Comparison of ENCODE assay signal across 9 cellular contexts in genomic region chr13:114067381-114067885, GRCh38.
DNase-seq lines count a peak whose midpoint lies in the region; ATAC-seq and TF ChIP-seq lines count a peak whose summit lies in the region.
"Had no signal": no experiment of that assay in that cellular context is flagged by ENCODE, and none has a peak within 500 bp of the region (broad histone marks: within the 10 kb centered on the region; RNA-seq: fewer than 3 reads in every experiment).

No MANE protein-coding gene starts in this region.

- H3K4me3 Mint-ChIP-seq in CD14-positive monocyte (peak overlapping the region; percentile 66 to 86), activated B cell treated with CpG ODN at 0.5 μM for 24 hours (peak overlapping the region; percentile 78)
- H3K4me3 Mint-ChIP-seq in stimulated activated naive CD8-positive, alpha-beta T cell treated with anti-CD3 and anti-CD28 coated beads, Interleukin-15, Interleukin-2, amounts not matched to agents 100 ng/mL and 50 ng/mL, for 24 hours = peak overlapping the region; percentile 77

- CTCF ChIA-PET in activated B cell treated with CpG ODN at 0.5 μM for 24 hours (lab: Charles Lee) = interaction anchor here (0.7 kb wide), 1 partner anchor 43 kb away, joined by 3 read pairs; no protein-coding TSS in a partner anchor

- H3K27ac Mint-ChIP-seq in CD14-positive monocyte = peak overlapping the region; percentile 94 to 100 (median 97)
- H3K27ac Mint-ChIP-seq in activated B cell treated with CpG ODN at 0.5 μM for 24 hours = peak overlapping the region; percentile 92
- peak overlapping the region; percentile 93 for H3K27ac Mint-ChIP-seq in stimulated activated naive CD8-positive, alpha-beta T cell treated with anti-CD3 and anti-CD28 coated beads, Interleukin-15, Interleukin-2, amounts not matched to agents 100 ng/mL and 50 ng/mL, for 24 hours

- no peaks in the 10 kb centered on the region for H3K9me3 ChIP-seq in body of pancreas

- POLR2A ChIA-PET in activated B cell treated with CpG ODN at 0.5 μM for 24 hours (lab: Charles Lee) = interaction anchor here (0.7 to 2.3 kb wide), 10 partner anchors 10 to 309 kb away, joined by 3 to 25 read pairs (median 6); partner anchors contain the start of gene UPF3A

- H3K36me3 ChIP-seq in body of pancreas (replicated peaks in 1 of 2; ENCODE audit: insufficient read depth in 1 of 2, low read depth in 2 of 2) = no peaks in the 10 kb centered on the region

- H3K36me3 Mint-ChIP-seq in CD14-positive monocyte (peaks cover 17 to 20% of the 10 kb centered on the region in 2 donors), activated B cell treated with CpG ODN at 0.5 μM for 24 hours (ENCODE audit: low read depth) (peaks cover 19% of the 10 kb centered on the region)
- peaks cover 17% of the 10 kb centered on the region for H3K36me3 Mint-ChIP-seq in stimulated activated naive CD8-positive, alpha-beta T cell treated with anti-CD3 and anti-CD28 coated beads, Interleukin-15, Interleukin-2, amounts not matched to agents 100 ng/mL and 50 ng/mL, for 24 hours (ENCODE audit: low read depth)

- H3K27ac ChIP-seq in body of pancreas = peak overlapping the region in 2 of 4 donors; percentile 51 to 53

- intact Hi-C loops in CD14-positive monocyte (cut with micrococcal nuclease) = loop anchor here in 1 of 2 donors (5.0 to 10.0 kb wide), 2 partner anchors 60 to 573 kb away; partner anchors contain the start of gene DCUN1D2
- intact Hi-C loops in activated B cell treated with CpG ODN at 0.5 μM for 24 hours (cut with micrococcal nuclease) = loop anchor here (2.0 to 5.0 kb wide), 2 partner anchors 43 to 160 kb away; no protein-coding TSS in a partner anchor
- intact Hi-C loops in body of pancreas (cut with DNase I) = no loop called here

- TF ChIP-seq CTCF in CD14-positive monocyte (IDR thresholded peaks at IDR 0.05) (no peak), activated B cell treated with CpG ODN at 0.5 μM for 24 hours (IDR thresholded peaks at IDR 0.05) (no peak), body of pancreas (IDR thresholded peaks at IDR 0.05) (no peak)

- peaks cover 0 to 3% (median 2%) of the 10 kb centered on the region in 7 donors for H3K9me3 Mint-ChIP-seq in CD14-positive monocyte
- no peaks in the 10 kb centered on the region for H3K9me3 Mint-ChIP-seq in activated B cell treated with CpG ODN at 0.5 μM for 24 hours
- peaks cover 4% of the 10 kb centered on the region for H3K9me3 Mint-ChIP-seq in stimulated activated naive CD8-positive, alpha-beta T cell treated with anti-CD3 and anti-CD28 coated beads, Interleukin-15, Interleukin-2, amounts not matched to agents 100 ng/mL and 50 ng/mL, for 24 hours

- H3K4me3 ChIP-seq in body of pancreas = no peak overlapping the region
- H3K4me3 ChIP-seq: K562 had no signal

- TF ChIP-seq POLR2A in body of pancreas (IDR thresholded peaks at IDR 0.05) = no peak

- H3K4me1 Mint-ChIP-seq in CD14-positive monocyte (peaks cover 64% of the 10 kb centered on the region), activated B cell treated with CpG ODN at 0.5 μM for 24 hours (peaks cover 70% of the 10 kb centered on the region)
- peaks cover 72% of the 10 kb centered on the region for H3K4me1 Mint-ChIP-seq in stimulated activated naive CD8-positive, alpha-beta T cell treated with anti-CD3 and anti-CD28 coated beads, Interleukin-15, Interleukin-2, amounts not matched to agents 100 ng/mL and 50 ng/mL, for 24 hours (ENCODE audit: low read depth)

- ATAC-seq in HG03196 (IDR thresholded peaks at IDR 0.05; ENCODE audit: unreplicated experiment) = peak; percentile 60
- peak; percentile 43 for ATAC-seq in activated B cell treated with CpG ODN at 0.5 μM for 24 hours (ENCODE audit: low read depth)
- ATAC-seq in body of pancreas = no peak
- ATAC-seq: K562 had no signal

- WGBS in body of pancreas, 2 donors = 68 to 76% methylated on average over 9 of the region's 9 CpGs

- H3K27me3 ChIP-seq in body of pancreas = no peaks in the 10 kb centered on the region

- peak; percentile 55 for DNase-seq in CD14-positive monocyte (ENCODE audit: low spot score)
- peak; percentile 60 for DNase-seq in GM19238 (ENCODE audit: insufficient read length, low spot score)
- DNase-seq in activated B cell treated with CpG ODN at 0.5 μM for 24 hours = no peak
- DNase-seq in globus pallidus (ENCODE audit: low spot score) = peak; percentile 45
- DNase-seq in body of pancreas = no peak
- DNase-seq in NCI-H2029 treated with DMSO at 0.1 percent for 48 hours (lab: John Stamatoyannopoulos, UW) = no peak

- H3K27me3 Mint-ChIP-seq in CD14-positive monocyte (ENCODE audit: low read depth in 3 of 3) (peaks cover 0 to 1% (median 0%) of the 10 kb centered on the region in 3 donors), activated B cell treated with CpG ODN at 0.5 μM for 24 hours (no peaks in the 10 kb centered on the region)
- no peaks in the 10 kb centered on the region for H3K27me3 Mint-ChIP-seq in stimulated activated naive CD8-positive, alpha-beta T cell treated with anti-CD3 and anti-CD28 coated beads, Interleukin-15, Interleukin-2, amounts not matched to agents 100 ng/mL and 50 ng/mL, for 24 hours

- peaks cover 44% of the 10 kb centered on the region for H3K4me1 ChIP-seq in body of pancreas

Comparison
In these comparisons a context has a peak if more than half of its experiments do, and no peak if none do; other contexts are left out.
1. DNase-seq: peak in CD14-positive monocyte (single experiment), GM19238 (single experiment) and globus pallidus (single experiment); none in activated B cell treated with CpG ODN at 0.5 μM for 24 hours (single experiment), body of pancreas (0 of 4) and NCI-H2029 treated with DMSO at 0.1 percent for 48 hours (single experiment).
2. Peak in every context shown above with its lines, with median percentiles within 50 percentile points of each other: H3K27ac Mint-ChIP-seq and H3K4me3 Mint-ChIP-seq.